ENCODE assay signal across 9 cellular contexts in genomic region chr1:111690306-111690617, GRCh38. TPM values are rescaled to one million over a fixed set of nuclear protein-coding genes. Genes with fewer than 3 reads are reported as not detected.
DNase-seq lines count a peak whose midpoint lies in the region; ATAC-seq and TF ChIP-seq lines count a peak whose summit lies in the region.
"Had no signal": no experiment of that assay in that cellular context is flagged by ENCODE, and none has a peak within 500 bp of the region (broad histone marks: within the 10 kb centered on the region; RNA-seq: fewer than 3 reads in every experiment).

No MANE protein-coding gene starts in this region.

- no peak for TF ChIP-seq POLR2A in thyroid gland (IDR thresholded peaks at IDR 0.05)

- H3K27ac Mint-ChIP-seq in activated CD4-positive, alpha-beta T cell treated with anti-CD3 and anti-CD28 coated beads for 36 hours: peak overlapping the region; percentile 8
- H3K27ac Mint-ChIP-seq in activated CD4-positive, alpha-beta T cell treated with anti-CD3 and anti-CD28 coated beads, Interleukin-2, amount 10 ng/mL, durations not matched to agents 7 days and 5 days: no peak overlapping the region

- no peaks in the 10 kb centered on the region for H3K27me3 ChIP-seq in thyroid gland

- H3K4me3 Mint-ChIP-seq in activated CD4-positive, alpha-beta T cell treated with anti-CD3 and anti-CD28 coated beads for 36 hours: no peak overlapping the region
- H3K4me3 Mint-ChIP-seq in activated CD4-positive, alpha-beta T cell treated with anti-CD3 and anti-CD28 coated beads, Interleukin-2, amount 10 ng/mL, durations not matched to agents 7 days and 5 days: no peak overlapping the region

- peaks cover 18 to 19% of the 10 kb centered on the region in 2 donors for H3K4me1 ChIP-seq in thyroid gland

- POLR2A ChIA-PET in activated CD4-positive, alpha-beta T cell treated with anti-CD3 and anti-CD28 coated beads for 36 hours (lab: Charles Lee): interaction anchor here (0.8 kb wide), 1 partner anchor 13 kb away, joined by 3 read pairs; no protein-coding TSS in a partner anchor
- POLR2A ChIA-PET in activated CD4-positive, alpha-beta T cell treated with anti-CD3 and anti-CD28 coated beads, Interleukin-2, amount 10 ng/mL, durations not matched to agents 7 days and 5 days (lab: Charles Lee): interaction anchor here (0.6 kb wide), 1 partner anchor 10 kb away, joined by 4 read pairs; no protein-coding TSS in a partner anchor

- CTCF ChIA-PET in activated CD4-positive, alpha-beta T cell treated with anti-CD3 and anti-CD28 coated beads for 36 hours (lab: Charles Lee): interaction anchor here (0.6 to 1.0 kb wide), 3 partner anchors 10 to 213 kb away, joined by 3 to 5 read pairs (median 3); no protein-coding TSS in a partner anchor
- CTCF ChIA-PET in activated CD4-positive, alpha-beta T cell treated with anti-CD3 and anti-CD28 coated beads, Interleukin-2, amount 10 ng/mL, durations not matched to agents 7 days and 5 days (lab: Charles Lee): interaction anchor here (1.0 to 1.5 kb wide), 4 partner anchors 13 to 182 kb away, joined by 3 to 4 read pairs (median 4); no protein-coding TSS in a partner anchor

- intact Hi-C loops in activated CD4-positive, alpha-beta T cell treated with anti-CD3 and anti-CD28 coated beads for 36 hours (cut with DNase I, micrococcal nuclease): no loop called here
- intact Hi-C loops in thyroid gland (cut with DNase I): no loop called here

- H3K27ac ChIP-seq in VCaP (peak overlapping the region; percentile 44), thyroid gland (peak overlapping the region; percentile 21 to 72 (median 33))
- H3K27ac ChIP-seq: epithelial cell of prostate had no signal

- ATAC-seq in activated CD4-positive, alpha-beta T cell treated with anti-CD3 and anti-CD28 coated beads for 36 hours: no peak
- ATAC-seq in HG03378 (IDR thresholded peaks at IDR 0.05; ENCODE audit: unreplicated experiment): no peak

- peaks cover 56% of the 10 kb centered on the region for H3K4me1 Mint-ChIP-seq in activated CD4-positive, alpha-beta T cell treated with anti-CD3 and anti-CD28 coated beads for 36 hours
- H3K4me1 Mint-ChIP-seq in activated CD4-positive, alpha-beta T cell treated with anti-CD3 and anti-CD28 coated beads, Interleukin-2, amount 10 ng/mL, durations not matched to agents 7 days and 5 days: peaks cover 35% of the 10 kb centered on the region

- TF ChIP-seq CTCF in VCaP (conservative IDR thresholded peaks at IDR 0.05): no peak
- no peak for TF ChIP-seq CTCF in thyroid gland (IDR thresholded peaks at IDR 0.05)

- peaks cover 48% of the 10 kb centered on the region for H3K36me3 Mint-ChIP-seq in activated CD4-positive, alpha-beta T cell treated with anti-CD3 and anti-CD28 coated beads for 36 hours (ENCODE audit: low read depth)
- peaks cover 58% of the 10 kb centered on the region for H3K36me3 Mint-ChIP-seq in activated CD4-positive, alpha-beta T cell treated with anti-CD3 and anti-CD28 coated beads, Interleukin-2, amount 10 ng/mL, durations not matched to agents 7 days and 5 days (ENCODE audit: low read depth)

- H3K27me3 Mint-ChIP-seq in activated CD4-positive, alpha-beta T cell treated with anti-CD3 and anti-CD28 coated beads for 36 hours: no peaks in the 10 kb centered on the region
- H3K27me3 Mint-ChIP-seq in activated CD4-positive, alpha-beta T cell treated with anti-CD3 and anti-CD28 coated beads, Interleukin-2, amount 10 ng/mL, durations not matched to agents 7 days and 5 days: no peaks in the 10 kb centered on the region

- peaks cover 0 to 8% of the 10 kb centered on the region in 2 donors for H3K36me3 ChIP-seq in thyroid gland

- DNase-seq in activated CD4-positive, alpha-beta T cell treated with anti-CD3 and anti-CD28 coated beads for 36 hours: no peak
- no peak for DNase-seq in activated CD4-positive, alpha-beta T cell treated with anti-CD3 and anti-CD28 coated beads, Interleukin-2, amount 50 U/mL, for 48 hours
- DNase-seq in iPS-NIHi11 (ENCODE audit: low spot score): peak; percentile 24
- DNase-seq in thyroid gland: peak; percentile 94
- DNase-seq in activated CD4-positive, alpha-beta T cell treated with anti-CD3 and anti-CD28 coated beads, Interleukin-2, amount 10 ng/mL, durations not matched to agents 7 days and 5 days: no peak
- no peak for DNase-seq in germinal center (ENCODE audit: low spot score)

- no peaks in the 10 kb centered on the region for H3K9me3 ChIP-seq in thyroid gland

- no peak overlapping the region for H3K4me3 ChIP-seq in thyroid gland (replicated peaks in 1 of 3)

- peaks cover 3% of the 10 kb centered on the region for H3K9me3 Mint-ChIP-seq in activated CD4-positive, alpha-beta T cell treated with anti-CD3 and anti-CD28 coated beads for 36 hours (ENCODE audit: low read depth)
- H3K9me3 Mint-ChIP-seq in activated CD4-positive, alpha-beta T cell treated with anti-CD3 and anti-CD28 coated beads, Interleukin-2, amount 10 ng/mL, durations not matched to agents 7 days and 5 days: peaks cover 2% of the 10 kb centered on the region

RNA-seq across cellular contexts. Expression of gene INKA2, which starts 48.9 kb away (rescaled TPM):
- under 1 TPM; 0.25 to 0.49 TPM for total RNA-seq in activated CD4-positive, alpha-beta T cell treated with anti-CD3 and anti-CD28 coated beads for 36 hours
- total RNA-seq in thyroid gland: 1 to 10 TPM; 4.0 to 5.8 (median 4.4) TPM
- 1 to 10 TPM; 2.4 to 4.2 TPM for total RNA-seq in activated CD4-positive, alpha-beta T cell treated with anti-CD3 and anti-CD28 coated beads, Interleukin-2, amount 10 ng/mL, durations not matched to agents 7 days and 5 days

Comparison
In these comparisons a context has a peak if more than half of its experiments do, and no peak if none do; other contexts are left out.
1. DNase-seq: peak in iPS-NIHi11 (single experiment) and thyroid gland (2 of 2); none in activated CD4-positive, alpha-beta T cell treated with anti-CD3 and anti-CD28 coated beads for 36 hours (single experiment), activated CD4-positive, alpha-beta T cell treated with anti-CD3 and anti-CD28 coated beads, Interleukin-2, amount 50 U/mL, for 48 hours (0 of 2), activated CD4-positive, alpha-beta T cell treated with anti-CD3 and anti-CD28 coated beads, Interleukin-2, amount 10 ng/mL, durations not matched to agents 7 days and 5 days (single experiment) and germinal center (single experiment).